26 cellular contexts compared by ENCODE assay signal in genomic region chr21:33510826-33511225, GRCh38.
"Had no signal": no experiment of that assay in that cellular context is flagged by ENCODE, and none has a peak within 500 bp of the region (broad histone marks: within the 10 kb centered on the region; RNA-seq: fewer than 3 reads in every experiment).

No MANE protein-coding gene starts in this region.

- H3K4me3 Mint-ChIP-seq: activated B cell treated with CpG ODN at 0.5 μM for 24 hours; activated CD4-positive, alpha-beta memory T cell treated with anti-CD3 and anti-CD28 coated beads for 36 hours; activated CD4-positive, alpha-beta T cell treated with anti-CD3 and anti-CD28 coated beads, Interleukin-2, amount 10 ng/mL, durations not matched to agents 7 days and 5 days; activated naive CD4-positive, alpha-beta T cell treated with anti-CD3 and anti-CD28 coated beads, Interleukin-2, amount 10 ng/mL, durations not matched to agents 7 days and 5 days; activated naive CD8-positive, alpha-beta T cell treated with anti-CD3 and anti-CD28 coated beads for 36 hours; activated T-helper 1 cell treated with anti-CD3 and anti-CD28 coated beads, Interleukin-12 subunit alpha, Interleukin-12 subunit beta, Interleukin-2, Interleukin-4 antibody, amounts not matched to agents 30 ng/mL and 10 ng/mL and 1 ng/mL, durations not matched to agents 14 hours and 24 hours and 36 hours had no signal

- ATAC-seq: Panc1 had no signal

- H3K9me3 Mint-ChIP-seq: activated CD4-positive, alpha-beta memory T cell treated with anti-CD3 and anti-CD28 coated beads for 36 hours; activated T-helper 1 cell treated with anti-CD3 and anti-CD28 coated beads, Interleukin-12 subunit alpha, Interleukin-12 subunit beta, Interleukin-2, Interleukin-4 antibody, amounts not matched to agents 30 ng/mL and 10 ng/mL and 1 ng/mL, durations not matched to agents 14 hours and 24 hours and 36 hours had no signal

- H3K27ac ChIP-seq: brain microvascular endothelial cell, cardiac muscle cell, RWPE1, SJCRH30 had no signal

- H3K9ac ChIP-seq: SK-N-SH had no signal

- H3K4me1 Mint-ChIP-seq: activated B cell treated with CpG ODN at 0.5 μM for 24 hours had no signal

- H3K4me3 ChIP-seq: cardiac muscle cell, SJCRH30 had no signal

- H3K4me2 ChIP-seq: SK-N-SH had no signal

- DNase-seq: activated B cell treated with CpG ODN at 0.5 μM for 24 hours; activated CD4-positive, alpha-beta memory T cell treated with anti-CD3 and anti-CD28 coated beads for 36 hours; activated CD4-positive, alpha-beta T cell treated with anti-CD3 and anti-CD28 coated beads, Interleukin-2, amount 10 ng/mL, durations not matched to agents 7 days and 5 days; activated CD8-positive, alpha-beta memory T cell treated with anti-CD3 and anti-CD28 coated beads, Interleukin-2, amount 50 U/mL, for 48 hours; activated effector memory CD4-positive, alpha-beta T cell treated with Interleukin-2 at 50 U/mL for 16 hours; activated naive CD4-positive, alpha-beta T cell treated with anti-CD3 and anti-CD28 coated beads, Interleukin-2, amount 10 ng/mL, durations not matched to agents 7 days and 5 days; activated naive CD8-positive, alpha-beta T cell treated with anti-CD3 and anti-CD28 coated beads for 36 hours; activated T-cell treated with anti-CD3 and anti-CD28 coated beads, Interleukin-2, amount 50 U/mL, for 1 hour; brain microvascular endothelial cell; cerebellar nuclear complex; KBM-7; NCI-H1092; NCI-H1417; NCI-H1930; NCI-H2171; NCI-H345; NCI-H510A; NCI-H526 treated with DMSO at 0.1 percent for 48 hours; NCI-H82; Right ventricle myocardium superior; SJCRH30; SK-N-SH had no signal

- H3K27me3 Mint-ChIP-seq: activated B cell treated with CpG ODN at 0.5 μM for 24 hours; activated CD4-positive, alpha-beta memory T cell treated with anti-CD3 and anti-CD28 coated beads for 36 hours; activated CD4-positive, alpha-beta T cell treated with anti-CD3 and anti-CD28 coated beads, Interleukin-2, amount 10 ng/mL, durations not matched to agents 7 days and 5 days; activated naive CD4-positive, alpha-beta T cell treated with anti-CD3 and anti-CD28 coated beads, Interleukin-2, amount 10 ng/mL, durations not matched to agents 7 days and 5 days; activated naive CD8-positive, alpha-beta T cell treated with anti-CD3 and anti-CD28 coated beads for 36 hours had no signal

- H3K9me3 ChIP-seq: SJCRH30, SK-N-SH had no signal

- H3K4me1 ChIP-seq: SJCRH30 had no signal

- H3K27ac Mint-ChIP-seq: activated B cell treated with CpG ODN at 0.5 μM for 24 hours; activated CD4-positive, alpha-beta memory T cell treated with anti-CD3 and anti-CD28 coated beads for 36 hours; activated CD4-positive, alpha-beta T cell treated with anti-CD3 and anti-CD28 coated beads, Interleukin-2, amount 10 ng/mL, durations not matched to agents 7 days and 5 days; activated naive CD4-positive, alpha-beta T cell treated with anti-CD3 and anti-CD28 coated beads, Interleukin-2, amount 10 ng/mL, durations not matched to agents 7 days and 5 days; activated naive CD8-positive, alpha-beta T cell treated with anti-CD3 and anti-CD28 coated beads for 36 hours; activated T-helper 1 cell treated with anti-CD3 and anti-CD28 coated beads, Interleukin-12 subunit alpha, Interleukin-12 subunit beta, Interleukin-2, Interleukin-4 antibody, amounts not matched to agents 30 ng/mL and 10 ng/mL and 1 ng/mL, durations not matched to agents 14 hours and 24 hours and 36 hours had no signal

- H3K27me3 ChIP-seq: brain microvascular endothelial cell, cardiac muscle cell, SJCRH30 had no signal
